In the genomic region with DNA sequence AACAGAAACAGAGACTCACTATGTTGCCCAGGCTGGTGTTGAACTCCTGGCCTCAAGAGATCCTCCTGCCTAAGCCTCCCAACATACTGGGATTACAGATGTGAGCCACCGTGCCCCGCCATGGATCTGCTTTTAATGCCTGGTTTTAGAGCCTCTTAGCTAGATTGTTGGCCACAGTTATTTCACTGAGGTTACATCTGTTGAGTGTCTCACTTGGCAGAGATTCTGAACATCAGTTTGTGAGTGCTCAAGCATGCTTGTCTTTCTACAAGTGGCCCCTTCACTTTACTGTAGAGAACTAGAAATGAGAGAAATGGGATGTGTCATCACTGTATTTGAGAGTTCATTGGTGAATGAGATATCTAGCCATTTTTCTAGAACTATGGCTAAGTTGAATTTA, we compare ENCODE assay signal across 2 cellular contexts.
TF ChIP-seq lines count a peak whose summit lies in the region.

No MANE protein-coding gene starts in this region.

TF ChIP-seq in IMR-90, 13 proteins besides CTCF, POLR2A, EP300 and RAD21:
- TF ChIP-seq, protein P1, sequence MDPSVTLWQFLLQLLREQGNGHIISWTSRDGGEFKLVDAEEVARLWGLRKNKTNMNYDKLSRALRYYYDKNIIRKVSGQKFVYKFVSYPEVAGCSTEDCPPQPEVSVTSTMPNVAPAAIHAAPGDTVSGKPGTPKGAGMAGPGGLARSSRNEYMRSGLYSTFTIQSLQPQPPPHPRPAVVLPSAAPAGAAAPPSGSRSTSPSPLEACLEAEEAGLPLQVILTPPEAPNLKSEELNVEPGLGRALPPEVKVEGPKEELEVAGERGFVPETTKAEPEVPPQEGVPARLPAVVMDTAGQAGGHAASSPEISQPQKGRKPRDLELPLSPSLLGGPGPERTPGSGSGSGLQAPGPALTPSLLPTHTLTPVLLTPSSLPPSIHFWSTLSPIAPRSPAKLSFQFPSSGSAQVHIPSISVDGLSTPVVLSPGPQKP (IDR thresholded peaks at IDR 0.05; ENCODE audit: borderline replicate concordance, low read depth, low read length), result no peak
- TF ChIP-seq BHLHE40 (IDR thresholded peaks at IDR 0.05; ENCODE audit: low read depth, low read length), result no peak

TF ChIP-seq in SK-N-SH, 30 proteins besides CTCF, POLR2A, EP300 and RAD21:
- TF ChIP-seq TCF12 (IDR thresholded peaks at IDR 0.05), result peak; percentile 56; the same call in 1 of the 2 replicates
- TF ChIP-seq, protein P2, sequence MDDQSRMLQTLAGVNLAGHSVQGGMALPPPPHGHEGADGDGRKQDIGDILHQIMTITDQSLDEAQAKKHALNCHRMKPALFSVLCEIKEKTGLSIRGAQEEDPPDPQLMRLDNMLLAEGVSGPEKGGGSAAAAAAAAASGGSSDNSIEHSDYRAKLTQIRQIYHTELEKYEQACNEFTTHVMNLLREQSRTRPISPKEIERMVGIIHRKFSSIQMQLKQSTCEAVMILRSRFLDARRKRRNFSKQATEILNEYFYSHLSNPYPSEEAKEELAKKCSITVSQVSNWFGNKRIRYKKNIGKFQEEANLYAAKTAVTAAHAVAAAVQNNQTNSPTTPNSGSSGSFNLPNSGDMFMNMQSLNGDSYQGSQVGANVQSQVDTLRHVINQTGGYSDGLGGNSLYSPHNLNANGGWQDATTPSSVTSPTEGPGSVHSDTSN (IDR thresholded peaks at IDR 0.05), result peak; percentile 10; the same call in 1 of the 2 replicates
- TF ChIP-seq, protein P3, sequence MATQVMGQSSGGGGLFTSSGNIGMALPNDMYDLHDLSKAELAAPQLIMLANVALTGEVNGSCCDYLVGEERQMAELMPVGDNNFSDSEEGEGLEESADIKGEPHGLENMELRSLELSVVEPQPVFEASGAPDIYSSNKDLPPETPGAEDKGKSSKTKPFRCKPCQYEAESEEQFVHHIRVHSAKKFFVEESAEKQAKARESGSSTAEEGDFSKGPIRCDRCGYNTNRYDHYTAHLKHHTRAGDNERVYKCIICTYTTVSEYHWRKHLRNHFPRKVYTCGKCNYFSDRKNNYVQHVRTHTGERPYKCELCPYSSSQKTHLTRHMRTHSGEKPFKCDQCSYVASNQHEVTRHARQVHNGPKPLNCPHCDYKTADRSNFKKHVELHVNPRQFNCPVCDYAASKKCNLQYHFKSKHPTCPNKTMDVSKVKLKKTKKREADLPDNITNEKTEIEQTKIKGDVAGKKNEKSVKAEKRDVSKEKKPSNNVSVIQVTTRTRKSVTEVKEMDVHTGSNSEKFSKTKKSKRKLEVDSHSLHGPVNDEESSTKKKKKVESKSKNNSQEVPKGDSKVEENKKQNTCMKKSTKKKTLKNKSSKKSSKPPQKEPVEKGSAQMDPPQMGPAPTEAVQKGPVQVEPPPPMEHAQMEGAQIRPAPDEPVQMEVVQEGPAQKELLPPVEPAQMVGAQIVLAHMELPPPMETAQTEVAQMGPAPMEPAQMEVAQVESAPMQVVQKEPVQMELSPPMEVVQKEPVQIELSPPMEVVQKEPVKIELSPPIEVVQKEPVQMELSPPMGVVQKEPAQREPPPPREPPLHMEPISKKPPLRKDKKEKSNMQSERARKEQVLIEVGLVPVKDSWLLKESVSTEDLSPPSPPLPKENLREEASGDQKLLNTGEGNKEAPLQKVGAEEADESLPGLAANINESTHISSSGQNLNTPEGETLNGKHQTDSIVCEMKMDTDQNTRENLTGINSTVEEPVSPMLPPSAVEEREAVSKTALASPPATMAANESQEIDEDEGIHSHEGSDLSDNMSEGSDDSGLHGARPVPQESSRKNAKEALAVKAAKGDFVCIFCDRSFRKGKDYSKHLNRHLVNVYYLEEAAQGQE (IDR thresholded peaks at IDR 0.05; ENCODE audit: low read depth, low read length), result no peak
- TF ChIP-seq, protein P4, sequence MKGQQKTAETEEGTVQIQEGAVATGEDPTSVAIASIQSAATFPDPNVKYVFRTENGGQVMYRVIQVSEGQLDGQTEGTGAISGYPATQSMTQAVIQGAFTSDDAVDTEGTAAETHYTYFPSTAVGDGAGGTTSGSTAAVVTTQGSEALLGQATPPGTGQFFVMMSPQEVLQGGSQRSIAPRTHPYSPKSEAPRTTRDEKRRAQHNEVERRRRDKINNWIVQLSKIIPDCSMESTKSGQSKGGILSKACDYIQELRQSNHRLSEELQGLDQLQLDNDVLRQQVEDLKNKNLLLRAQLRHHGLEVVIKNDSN (IDR thresholded peaks at IDR 0.05; ENCODE audit: borderline replicate concordance, low read depth), result no peak
- TF ChIP-seq, protein P5, sequence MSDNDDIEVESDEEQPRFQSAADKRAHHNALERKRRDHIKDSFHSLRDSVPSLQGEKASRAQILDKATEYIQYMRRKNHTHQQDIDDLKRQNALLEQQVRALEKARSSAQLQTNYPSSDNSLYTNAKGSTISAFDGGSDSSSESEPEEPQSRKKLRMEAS (IDR thresholded peaks at IDR 0.05; ENCODE audit: low read depth), result 0 out of 2 replicates have a peak, but pooled peaks have one; percentile 16
- peak; percentile 24; the same call in 1 of the 2 replicates for TF ChIP-seq NFIC (IDR thresholded peaks at IDR 0.05; ENCODE audit: borderline replicate concordance)
- TF ChIP-seq JUND (IDR thresholded peaks at IDR 0.05), result no peak
